14 cellular contexts compared by ENCODE assay signal in genomic region chr9:101578378-101578777, GRCh38. TPM values are rescaled to one million over a fixed set of nuclear protein-coding genes. Genes with fewer than 3 reads are reported as not detected.
DNase-seq lines count a peak whose midpoint lies in the region; ATAC-seq lines count a peak whose summit lies in the region.
"Had no signal": no experiment of that assay in that cellular context is flagged by ENCODE, and none has a peak within 500 bp of the region (broad histone marks: within the 10 kb centered on the region; RNA-seq: fewer than 3 reads in every experiment).

No MANE protein-coding gene starts in this region.

- POLR2A ChIA-PET in activated CD4-positive, alpha-beta memory T cell treated with anti-CD3 and anti-CD28 coated beads, Interleukin-2, amount 10 ng/mL, durations not matched to agents 7 days and 5 days (lab: Charles Lee): no interaction called here

- H3K27ac Mint-ChIP-seq in activated CD4-positive, alpha-beta memory T cell treated with anti-CD3 and anti-CD28 coated beads, Interleukin-2, amount 10 ng/mL, durations not matched to agents 7 days and 5 days: no peak overlapping the region

- no peaks in the 10 kb centered on the region for H3K9me3 Mint-ChIP-seq in activated CD4-positive, alpha-beta memory T cell treated with anti-CD3 and anti-CD28 coated beads, Interleukin-2, amount 10 ng/mL, durations not matched to agents 7 days and 5 days

- H3K36me3 Mint-ChIP-seq in activated CD4-positive, alpha-beta memory T cell treated with anti-CD3 and anti-CD28 coated beads, Interleukin-2, amount 10 ng/mL, durations not matched to agents 7 days and 5 days (ENCODE audit: low read depth): peaks cover 4% of the 10 kb centered on the region

- CTCF ChIA-PET in activated CD4-positive, alpha-beta memory T cell treated with anti-CD3 and anti-CD28 coated beads, Interleukin-2, amount 10 ng/mL, durations not matched to agents 7 days and 5 days (lab: Charles Lee): no interaction called here

- peak; percentile 82 for ATAC-seq in GM21367 (IDR thresholded peaks at IDR 0.05; ENCODE audit: unreplicated experiment)
- peak; percentile 46 for ATAC-seq in HG03139 (IDR thresholded peaks at IDR 0.05; ENCODE audit: unreplicated experiment)

- H3K4me3 Mint-ChIP-seq in activated CD4-positive, alpha-beta memory T cell treated with anti-CD3 and anti-CD28 coated beads, Interleukin-2, amount 10 ng/mL, durations not matched to agents 7 days and 5 days: no peak overlapping the region

- H3K4me1 Mint-ChIP-seq in activated CD4-positive, alpha-beta memory T cell treated with anti-CD3 and anti-CD28 coated beads, Interleukin-2, amount 10 ng/mL, durations not matched to agents 7 days and 5 days: peaks cover 6% of the 10 kb centered on the region

- H3K27me3 Mint-ChIP-seq in activated CD4-positive, alpha-beta memory T cell treated with anti-CD3 and anti-CD28 coated beads, Interleukin-2, amount 10 ng/mL, durations not matched to agents 7 days and 5 days: no peaks in the 10 kb centered on the region

- no peak overlapping the region for H3K27ac ChIP-seq in caudate nucleus (ENCODE audit: low read depth, low read length)

- peak; percentile 74 for DNase-seq in Daoy (ENCODE audit: low read depth)
- peak; percentile 4 for DNase-seq in RPMI8226
- DNase-seq in caudate nucleus (lab: John Stamatoyannopoulos, UW): no peak
- no peak for DNase-seq in OCI-M2 (lab: John Stamatoyannopoulos, UW; ENCODE audit: unreplicated experiment)
- DNase-seq in activated CD4-positive, alpha-beta memory T cell treated with anti-CD3 and anti-CD28 coated beads, Interleukin-2, amount 10 ng/mL, durations not matched to agents 7 days and 5 days: no peak
- DNase-seq in NCI-H748 treated with DMSO at 0.1 percent for 48 hours (lab: John Stamatoyannopoulos, UW): no peak
- DNase-seq: amniotic stem cell; effector memory CD4-positive, alpha-beta T cell; midbrain; NCI-H2171 treated with DMSO at 0.1 percent for 48 hours had no signal

RNA-seq across cellular contexts. Expression of gene PPP3R2, which starts 16.4 kb away (rescaled TPM):
- not detected in 2 replicates for total RNA-seq in Daoy (2014; rRNA removed; shearing (Covaris generic))
- not detected for total RNA-seq in activated CD4-positive, alpha-beta memory T cell treated with anti-CD3 and anti-CD28 coated beads, Interleukin-2, amount 10 ng/mL, durations not matched to agents 7 days and 5 days
- total RNA-seq: activated CD8-positive, alpha-beta memory T cell treated with anti-CD3 and anti-CD28 coated beads for 36 hours; ureter had no signal

RNA-seq across cellular contexts. Expression of gene RNF20, which starts 44.7 kb away (rescaled TPM):
- 57.2 and 65.3 TPM in 2 replicates for total RNA-seq in Daoy (2014; rRNA removed; shearing (Covaris generic))
- 10 to 100 TPM; 43.1 to 43.3 TPM for total RNA-seq in activated CD4-positive, alpha-beta memory T cell treated with anti-CD3 and anti-CD28 coated beads, Interleukin-2, amount 10 ng/mL, durations not matched to agents 7 days and 5 days

Comparison
In these comparisons a context has a peak if more than half of its experiments do, and no peak if none do; other contexts are left out.
1. DNase-seq: peak in Daoy (single experiment) and RPMI8226 (single experiment); none in caudate nucleus (0 of 61), OCI-M2 (single experiment), activated CD4-positive, alpha-beta memory T cell treated with anti-CD3 and anti-CD28 coated beads, Interleukin-2, amount 10 ng/mL, durations not matched to agents 7 days and 5 days (single experiment) and NCI-H748 treated with DMSO at 0.1 percent for 48 hours (single experiment).